In genomic region chr7:155206286-155207020, GRCh38 we compare ENCODE assay signal across 1 cellular context.
TF ChIP-seq lines count a peak whose summit lies in the region.

No MANE protein-coding gene starts in this region.

TF ChIP-seq in HCT116, 20 proteins besides CTCF, POLR2A, EP300 and RAD21 (continued from another document):
- TF ChIP-seq, protein P1, sequence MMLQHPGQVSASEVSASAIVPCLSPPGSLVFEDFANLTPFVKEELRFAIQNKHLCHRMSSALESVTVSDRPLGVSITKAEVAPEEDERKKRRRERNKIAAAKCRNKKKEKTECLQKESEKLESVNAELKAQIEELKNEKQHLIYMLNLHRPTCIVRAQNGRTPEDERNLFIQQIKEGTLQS (IDR thresholded peaks at IDR 0.05) = no peak
- no peak for TF ChIP-seq ELF1 (IDR thresholded peaks at IDR 0.05; ENCODE audit: borderline replicate concordance, low read depth)
TF ChIP-seq in HCT116: peak in this region for 0.
